Comparison of ENCODE assay signal across 8 cellular contexts in the genomic region with DNA sequence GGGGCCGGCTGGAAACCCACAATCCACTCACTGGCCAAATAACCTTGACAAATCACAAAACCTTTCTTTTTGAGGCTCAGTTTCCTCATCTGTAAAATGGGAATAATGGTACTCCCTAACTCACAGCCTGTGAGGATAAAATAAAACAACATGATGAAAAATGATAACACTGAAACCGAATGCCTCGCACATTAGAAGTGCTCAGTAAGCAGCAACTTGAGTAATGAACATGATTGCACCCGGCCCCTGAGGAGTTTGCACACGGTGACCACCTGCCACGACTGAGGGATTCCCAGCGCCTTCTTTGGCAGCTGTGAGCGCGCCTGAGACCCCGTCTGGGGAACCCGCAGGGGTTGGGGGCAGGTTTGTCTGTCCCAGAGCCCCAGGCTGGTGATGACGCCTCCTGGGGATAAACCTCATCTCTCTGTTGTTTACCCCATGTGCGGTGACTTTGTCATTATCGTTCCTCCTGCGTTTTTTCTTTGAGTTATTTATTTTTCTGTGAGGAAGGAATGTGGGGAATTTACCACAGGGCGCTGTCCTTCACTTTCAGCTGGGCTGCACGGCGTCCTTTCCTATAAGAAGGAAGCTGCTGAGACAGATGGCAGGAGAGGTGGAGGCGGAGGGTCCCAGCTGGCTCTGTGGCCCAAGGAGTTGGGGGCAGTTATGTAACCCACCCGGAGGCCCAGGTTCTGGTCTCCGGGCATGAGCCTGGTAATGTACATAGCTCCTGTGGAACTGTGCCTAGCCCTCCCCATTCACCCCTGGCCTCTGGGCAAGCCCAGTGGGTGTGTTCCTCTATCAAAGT. TPM values are rescaled to one million over a fixed set of nuclear protein-coding genes. Genes with fewer than 3 reads are reported as not detected.
DNase-seq lines count a peak whose midpoint lies in the region; ATAC-seq, FAIRE-seq and TF ChIP-seq lines count a peak whose summit lies in the region.
"Had no signal": no experiment of that assay in that cellular context is flagged by ENCODE, and none has a peak within 500 bp of the region (broad histone marks: within the 10 kb centered on the region; RNA-seq: fewer than 3 reads in every experiment).

No MANE protein-coding gene starts in this region.

- no peak for TF ChIP-seq RAD21 in K562 (CRISPR knock-in tag; conservative IDR thresholded peaks at IDR 0.05 in 1 of 2, IDR thresholded peaks at IDR 0.05 in 1 of 2)

- H3K4me2 ChIP-seq in K562 (ENCODE audit: insufficient read depth, low read length) = no peak overlapping the region

- intact Hi-C loops in K562 (cut with micrococcal nuclease) = no loop called here
- intact Hi-C loops in upper lobe of right lung (cut with DNase I) = no loop called here

- H3K4me3 ChIP-seq in HUES48 (ENCODE audit: low read depth, low read length) = no peak overlapping the region
- H3K4me3 ChIP-seq in K562 = no peak overlapping the region
- H3K4me3 ChIP-seq in upper lobe of right lung = no peak overlapping the region

- TF ChIP-seq EP300 in K562 (IDR thresholded peaks at IDR 0.05; ENCODE audit: low read length) = no peak

- no peaks in the 10 kb centered on the region for H3K36me3 ChIP-seq in HUES48 (ENCODE audit: control insufficient read depth, insufficient read depth, low read length)
- H3K36me3 ChIP-seq in K562 (ENCODE audit: control insufficient read depth, insufficient read depth, low read length) = no peaks in the 10 kb centered on the region
- no peaks in the 10 kb centered on the region for H3K36me3 ChIP-seq in upper lobe of right lung

- H3K9me3 ChIP-seq in HUES48 (ENCODE audit: control insufficient read depth, insufficient read depth, low read length) (no peaks in the 10 kb centered on the region), K562 (replicated peaks; ENCODE audit: control insufficient read depth, insufficient read depth, low read depth, low read length) (no peaks in the 10 kb centered on the region), upper lobe of right lung (no peaks in the 10 kb centered on the region)

- WGBS in K562 (ENCODE audit: insufficient coverage, low coverage, missing lambda C conversion rate) = 8% methylated on average over 21 of the region's 21 CpGs

- H3K79me2 ChIP-seq in K562 (ENCODE audit: control insufficient read depth, insufficient read depth, low read length) = no peaks in the 10 kb centered on the region

- BruUV-seq in K562 (replicated peaks; lab: Mats Ljungman, UMichigan) = no TSS peak

- H4K20me1 ChIP-seq in K562 (replicated peaks; ENCODE audit: control insufficient read depth, insufficient read depth, low read length) = peaks cover 19% of the 10 kb centered on the region

- H3K9ac ChIP-seq in HUES48 (ENCODE audit: low read depth, low read length) (no peak overlapping the region), K562 (ENCODE audit: insufficient read depth in 1 of 2, low read depth in 2 of 2, low read length in 2 of 2) (no peak overlapping the region)

- POLR2A ChIA-PET in K562 (lab: Yijun Ruan, JAX) = interaction anchor here (0.6 kb wide), 1 partner anchor 15 kb away, joined by 3 read pairs; no protein-coding TSS in a partner anchor

- H3K27me3 ChIP-seq in HUES48 (ENCODE audit: control insufficient read depth, insufficient read depth, low read length) (no peaks in the 10 kb centered on the region), K562 (ENCODE audit: control insufficient read depth in 2 of 2, insufficient read depth in 2 of 2, low read length in 2 of 2) (peaks cover 2 to 31% of the 10 kb centered on the region in 2 experiments; a peak in 4 of 5 replicates), upper lobe of right lung (no peaks in the 10 kb centered on the region)

- no peak for FAIRE-seq in K562 (lab: Jason Lieb, UNC)

- no peak for DNase-seq in K562 (ENCODE audit: extremely low read depth in 1 of 4, low spot score in 3 of 4)
- peak; percentile 92 for DNase-seq in kidney tubule cell (ENCODE audit: low spot score)
- DNase-seq in upper lobe of right lung = no peak
- DNase-seq in HUDEP-2 (lab: John Stamatoyannopoulos, UW; ENCODE audit: unreplicated experiment in 76 of 76) = no peak
- DNase-seq in DMS79 (lab: John Stamatoyannopoulos, UW) = no peak
- DNase-seq: central memory CD4-positive, alpha-beta T cell had no signal

- H3K27ac ChIP-seq in HUES48 (ENCODE audit: low read depth, low read length) = peak overlapping the region; percentile 55
- no peak overlapping the region for H3K27ac ChIP-seq in K562 (ENCODE audit: extremely low read depth, low read depth, low read length)
- peak overlapping the region; percentile 86 for H3K27ac ChIP-seq in upper lobe of right lung

- CTCF ChIA-PET in K562 (lab: Yijun Ruan, JAX; ENCODE audit: low intra/inter-chr PET ratio) = no interaction called here

- TF ChIP-seq POLR2A in K562 (conservative IDR thresholded peaks at IDR 0.05) = no peak
- no peak for TF ChIP-seq POLR2A in GM18505 (IDR thresholded peaks at IDR 0.05; ENCODE audit: borderline replicate concordance, extremely low read depth, insufficient read depth, insufficient read length)

- ATAC-seq in K562 = no peak
- peak; percentile 29 for ATAC-seq in upper lobe of right lung
- ATAC-seq in GM18505 (IDR thresholded peaks at IDR 0.05; ENCODE audit: unreplicated experiment) = no peak

- peaks cover 19% of the 10 kb centered on the region for H3K4me1 ChIP-seq in HUES48 (ENCODE audit: control insufficient read depth, insufficient read depth, low read length)
- peaks cover 11 to 18% of the 10 kb centered on the region in 2 experiments for H3K4me1 ChIP-seq in K562 (replicated peaks in 1 of 2; ENCODE audit: control insufficient read depth in 2 of 2, insufficient read depth in 2 of 2, low read length in 2 of 2)
- H3K4me1 ChIP-seq in upper lobe of right lung = peaks cover 66% of the 10 kb centered on the region

- in situ Hi-C loops in K562 (cut with MboI) = no loop called here

- no peaks in the 10 kb centered on the region for H3K9me1 ChIP-seq in K562 (ENCODE audit: control insufficient read depth, insufficient read depth, low read length)

- TF ChIP-seq CTCF in K562 (IDR thresholded peaks at IDR 0.05 in 2 of 3, conservative IDR thresholded peaks at IDR 0.05 in 1 of 3; ENCODE audit: insufficient read depth in 2 of 3, low read depth in 1 of 3, low read length in 3 of 3) (no peak), upper lobe of right lung (IDR thresholded peaks at IDR 0.05) (no peak)

- no peak overlapping the region for H2AFZ ChIP-seq in K562 (ENCODE audit: low read depth, low read length)

TF ChIP-seq in K562, 482 proteins besides CTCF, POLR2A, EP300 and RAD21 (continues in another document):
- no peak for TF ChIP-seq ZNF274 (IDR thresholded peaks at IDR 0.05; ENCODE audit: borderline replicate concordance, low read depth, low read length)
- TF ChIP-seq RBM25 (IDR thresholded peaks at IDR 0.05; ENCODE audit: low read depth, low read length, severe bottlenecking) = peak; percentile 88
- TF ChIP-seq NR4A1 (CRISPR knock-in tag; IDR thresholded peaks at IDR 0.05) = no peak
- TF ChIP-seq NR4A1 (tag; IDR thresholded peaks at IDR 0.05) = no peak
- 0 out of 4 replicates have a peak, but pooled peaks of 1 of the 2 experiments have one; percentile 39 for TF ChIP-seq TEAD1 (CRISPR knock-in tag; IDR thresholded peaks at IDR 0.05)
- TF ChIP-seq TCFL5 (CRISPR knock-in tag; conservative IDR thresholded peaks at IDR 0.05) = no peak
- TF ChIP-seq KDM1A (IDR thresholded peaks at IDR 0.05) = peak in 1 of 2 experiments; percentile 4; a peak in 2 of 4 replicates
- TF ChIP-seq GTF2A2 (tag; IDR thresholded peaks at IDR 0.05) = no peak
- peak; percentile 62; the same call in 1 of the 2 replicates for TF ChIP-seq ADNP (tag; IDR thresholded peaks at IDR 0.05)
- 0 out of 2 replicates have a peak, but pooled peaks have one; percentile 40 for TF ChIP-seq SMARCA5 (IDR thresholded peaks at IDR 0.05)

RNA-seq across cellular contexts. Expression of gene SYNPO, which starts 3.0 kb away (rescaled TPM):
- total RNA-seq in K562 (2011; cell fraction: chromatin; rRNA removed; ENCODE audit: low replicate concordance) = 0.09 and 0.19 TPM in 2 replicates
- 0.13 and 0.17 TPM in 2 replicates for total RNA-seq in K562 (2011; cell fraction: nucleolus; rRNA removed)
- total RNA-seq in K562 (2011; cell fraction: nucleoplasm; rRNA removed) = 0.23 and 0.29 TPM in 2 replicates
- total RNA-seq in K562 (2014; rRNA removed) (0.04 TPM in 1 of 2 replicates, not detected in the other), K562 (2014; rRNA removed; fragmentation: Illumina TruSeq; extraction: Trizol) (not detected in 2 replicates), K562 (2015; rRNA removed; fragmentation: Illumina TruSeq; extraction: Trizol) (not detected in 2 replicates), K562 (2021) (0.31 and 0.36 TPM in 2 replicates), upper lobe of right lung (151 TPM)
- polyA plus RNA-seq in K562 (2011; rRNA removed) (0.03 and 0.05 TPM in 2 replicates), K562 (2014; fragmentation: Illumina TruSeq; extraction: Trizol) (0.03 and 0.10 TPM in 2 replicates), K562 (2014; fragmentation: Nextera tagmentation; extraction: Ambion mirVana) (under 1 TPM in 1 of 2 experiments, not detected in 1; 0.03 TPM), K562 (2014; rRNA removed) (0.01 TPM in 1 of 2 replicates, not detected in the other)
- polyA plus RNA-seq in K562 (2011; cell fraction: cytosol; rRNA removed) = 0.31 and 0.44 TPM in 2 replicates
- 0.04 and 0.09 TPM in 2 replicates for polyA plus RNA-seq in K562 (2011; cell fraction: nucleus; rRNA removed)
- 0.12 and 0.17 TPM in 2 replicates for polyA plus RNA-seq in K562 (2012)
- polyA minus RNA-seq in K562 (2011; rRNA and poly(A)+ RNA removed) = 0.03 and 0.07 TPM in 2 replicates
- not detected in 2 replicates for polyA minus RNA-seq in K562 (2011; cell fraction: cytosol; rRNA and poly(A)+ RNA removed)
- polyA minus RNA-seq in K562 (2011; cell fraction: nucleus; rRNA and poly(A)+ RNA removed) = 0.11 and 0.13 TPM in 2 replicates

RNA-seq across cellular contexts. Expression of gene MYOZ3, which starts 23.6 kb away (rescaled TPM):
- not detected in 2 replicates for total RNA-seq in K562 (2011; cell fraction: chromatin; rRNA removed; ENCODE audit: low replicate concordance)
- total RNA-seq in K562 (2011; cell fraction: nucleolus; rRNA removed) = not detected in 2 replicates
- not detected in 2 replicates for total RNA-seq in K562 (2011; cell fraction: nucleoplasm; rRNA removed)
- total RNA-seq in K562 (2014; rRNA removed) (not detected in 2 replicates), K562 (2014; rRNA removed; fragmentation: Illumina TruSeq; extraction: Trizol) (not detected in 2 replicates), K562 (2015; rRNA removed; fragmentation: Illumina TruSeq; extraction: Trizol) (not detected in 2 replicates), K562 (2021) (not detected in 2 replicates), upper lobe of right lung (1.7 TPM)
- polyA plus RNA-seq in K562 (2011; rRNA removed) (not detected in 2 replicates), K562 (2014; fragmentation: Illumina TruSeq; extraction: Trizol) (not detected in 2 replicates), K562 (2014; fragmentation: Nextera tagmentation; extraction: Ambion mirVana) (not detected), K562 (2014; rRNA removed) (not detected in 2 replicates)
- 0.01 TPM in 1 of 2 replicates, not detected in the other for polyA plus RNA-seq in K562 (2011; cell fraction: cytosol; rRNA removed)
- polyA plus RNA-seq in K562 (2011; cell fraction: nucleus; rRNA removed) = not detected in 2 replicates
- not detected in 2 replicates for polyA plus RNA-seq in K562 (2012)
- polyA minus RNA-seq in K562 (2011; rRNA and poly(A)+ RNA removed) = not detected in 2 replicates
- not detected in 2 replicates for polyA minus RNA-seq in K562 (2011; cell fraction: cytosol; rRNA and poly(A)+ RNA removed)
- polyA minus RNA-seq in K562 (2011; cell fraction: nucleus; rRNA and poly(A)+ RNA removed) = not detected in 2 replicates

Comparison
In these comparisons a context has a peak if more than half of its experiments do, and no peak if none do; other contexts are left out.
1. RNA of gene SYNPO, which starts 3.0 kb away (total RNA-seq): 151 TPM in upper lobe of right lung (single experiment); 0.04 to 0.36 TPM in K562; every median in the first group is over 100 times any median in the second.